Comparison of ENCODE assay signal across 36 cellular contexts in genomic region chr10:112259688-112260087, GRCh38. TPM values are rescaled to one million over a fixed set of nuclear protein-coding genes. Genes with fewer than 3 reads are reported as not detected.
"Had no signal": no experiment of that assay in that cellular context is flagged by ENCODE, and none has a peak within 500 bp of the region (broad histone marks: within the 10 kb centered on the region; RNA-seq: fewer than 3 reads in every experiment).

No MANE protein-coding gene starts in this region.

- H3K9me3 ChIP-seq: ovary, psoas muscle, spleen, thoracic aorta, thyroid gland, tibial nerve, upper lobe of left lung, uterus had no signal

- H3K4me1 ChIP-seq: parathyroid adenoma, psoas muscle, uterus had no signal

- H3K36me3 Mint-ChIP-seq: naive thymus-derived CD4-positive, alpha-beta T cell; natural killer cell; neural progenitor cell; stimulated activated memory B cell treated with anti-CD40 and anti-IgM and Interleukin-4, amounts not matched to agents 10 μg/mL and 1 μg/mL and 100 μg/mL, for 72 hours had no signal

- H3K36me3 ChIP-seq: neural progenitor cell, ovary, spleen, thoracic aorta, thyroid gland, tibial nerve, upper lobe of left lung, uterus had no signal

- H3K27ac ChIP-seq: neural progenitor cell, ovary, parathyroid adenoma, psoas muscle, skin epidermis, thoracic aorta, thyroid gland, tibial nerve, upper lobe of left lung, uterus had no signal

- H3K79me2 ChIP-seq: parathyroid adenoma had no signal

- H3K4me1 Mint-ChIP-seq: naive thymus-derived CD4-positive, alpha-beta T cell; natural killer cell; nephron; stimulated activated memory B cell treated with anti-CD40 and anti-IgM and Interleukin-4, amounts not matched to agents 10 μg/mL and 1 μg/mL and 100 μg/mL, for 72 hours; stimulated activated naive CD8-positive, alpha-beta T cell treated with anti-CD3 and anti-CD28 coated beads, Interleukin-15, amount 100 ng/mL, for 72 hours had no signal

- H3K9ac ChIP-seq: neural progenitor cell, parathyroid adenoma had no signal

- H3K27ac Mint-ChIP-seq: naive thymus-derived CD4-positive, alpha-beta T cell; natural killer cell; nephron; neural progenitor cell; progenitor cell of endocrine pancreas; stimulated activated memory B cell treated with anti-CD40 and anti-IgM and Interleukin-4, amounts not matched to agents 10 μg/mL and 1 μg/mL and 100 μg/mL, for 72 hours; stimulated activated naive CD8-positive, alpha-beta T cell treated with anti-CD3 and anti-CD28 coated beads, Interleukin-15, amount 100 ng/mL, for 72 hours had no signal

- H3K9me3 Mint-ChIP-seq: natural killer cell; neural progenitor cell; stimulated activated memory B cell treated with anti-CD40 and anti-IgM and Interleukin-4, amounts not matched to agents 10 μg/mL and 1 μg/mL and 100 μg/mL, for 72 hours; stimulated activated naive CD8-positive, alpha-beta T cell treated with anti-CD3 and anti-CD28 coated beads, Interleukin-15, amount 100 ng/mL, for 72 hours had no signal

- ATAC-seq: naive thymus-derived CD4-positive, alpha-beta T cell; natural killer cell; psoas muscle; right cardiac atrium; sciatic nerve; stimulated activated memory B cell treated with anti-CD40 and anti-IgM and Interleukin-4, amounts not matched to agents 10 μg/mL and 1 μg/mL and 100 μg/mL, for 72 hours; stimulated activated naive CD8-positive, alpha-beta T cell treated with anti-CD3 and anti-CD28 coated beads, Interleukin-15, amount 100 ng/mL, for 72 hours; stimulated activated naive CD8-positive, alpha-beta T cell treated with anti-CD3 and anti-CD28 coated beads, Interleukin-15, Interleukin-2, amounts not matched to agents 100 U/mL and 50 U/mL, for 24 hours had no signal

- H3K4me3 Mint-ChIP-seq: naive thymus-derived CD4-positive, alpha-beta T cell; natural killer cell; nephron; neural progenitor cell; stimulated activated memory B cell treated with anti-CD40 and anti-IgM and Interleukin-4, amounts not matched to agents 10 μg/mL and 1 μg/mL and 100 μg/mL, for 72 hours; stimulated activated naive CD8-positive, alpha-beta T cell treated with anti-CD3 and anti-CD28 coated beads, Interleukin-15, amount 100 ng/mL, for 72 hours had no signal

- H3K27me3 Mint-ChIP-seq: stimulated activated memory B cell treated with anti-CD40 and anti-IgM and Interleukin-4, amounts not matched to agents 10 μg/mL and 1 μg/mL and 100 μg/mL, for 72 hours had no signal

- H3K4me3 ChIP-seq: neural progenitor cell, ovary, psoas muscle, skin epidermis, smooth muscle cell, spleen, thoracic aorta, thyroid gland, tibial nerve, upper lobe of left lung, uterus had no signal

- DNase-seq: naive thymus-derived CD4-positive, alpha-beta T cell; natural killer cell; occipital lobe; ovary; posterior cingulate gyrus; psoas muscle; right cardiac atrium; spleen; stimulated activated CD4-positive, alpha-beta T cell treated with anti-CD3 and anti-CD28 coated beads, Interleukin-12 subunit alpha, Interleukin-12 subunit beta, amount 100 ng/mL, for 4 hours; stimulated activated CD4-positive, alpha-beta T cell treated with anti-CD3 and anti-CD28 coated beads, Interleukin-1b, Interleukin-23, amount 100 ng/mL, for 48 hours; stimulated activated CD4-positive, alpha-beta T cell treated with anti-CD3 and anti-CD28 coated beads, Interleukin-4, amount 100 ng/mL, for 1 hour; stimulated activated CD4-positive, alpha-beta T cell treated with anti-CD3 and anti-CD28 coated beads, Interleukin-4, amount 100 ng/mL, for 4 hours; stimulated activated CD8-positive, alpha-beta memory T cell treated with anti-CD3 and anti-CD28 coated beads, Interleukin-4, amount 100 ng/mL, for 48 hours; stimulated activated naive CD4-positive, alpha-beta T cell; stimulated activated naive CD8-positive, alpha-beta T cell treated with anti-CD3 and anti-CD28 coated beads, Interleukin-15, amount 100 ng/mL, for 72 hours; stimulated activated naive CD8-positive, alpha-beta T cell treated with anti-CD3 and anti-CD28 coated beads, Interleukin-15, Interleukin-2, amounts not matched to agents 100 U/mL and 50 U/mL, for 24 hours; thyroid gland; trophoblast cell; upper lobe of left lung; uterus had no signal

- H3K27me3 ChIP-seq: neural progenitor cell, ovary, spleen, thyroid gland, tibial nerve, upper lobe of left lung, uterus had no signal

- H2AFZ ChIP-seq: neural progenitor cell, parathyroid adenoma had no signal

- H3K4me2 ChIP-seq: neural progenitor cell, smooth muscle cell had no signal

RNA-seq across cellular contexts. Expression of gene TECTB, which starts 23.5 kb away (rescaled TPM):
- total RNA-seq: naive thymus-derived CD4-positive, alpha-beta T cell; natural killer cell; osteoblast; ovary; progenitor cell of endocrine pancreas; psoas muscle; renal cortical epithelial cell; right cardiac atrium; sciatic nerve; smooth muscle cell; spleen; subcutaneous adipose tissue; temporal lobe; thoracic aorta; tibial nerve; upper lobe of left lung; urinary bladder; uterus had no signal
- polyA plus RNA-seq: naive thymus-derived CD4-positive, alpha-beta T cell; neural cell; psoas muscle; right cardiac atrium; smooth muscle cell; spleen; urinary bladder had no signal
